Comparison of ENCODE assay signal across 8 cellular contexts in the genomic region with DNA sequence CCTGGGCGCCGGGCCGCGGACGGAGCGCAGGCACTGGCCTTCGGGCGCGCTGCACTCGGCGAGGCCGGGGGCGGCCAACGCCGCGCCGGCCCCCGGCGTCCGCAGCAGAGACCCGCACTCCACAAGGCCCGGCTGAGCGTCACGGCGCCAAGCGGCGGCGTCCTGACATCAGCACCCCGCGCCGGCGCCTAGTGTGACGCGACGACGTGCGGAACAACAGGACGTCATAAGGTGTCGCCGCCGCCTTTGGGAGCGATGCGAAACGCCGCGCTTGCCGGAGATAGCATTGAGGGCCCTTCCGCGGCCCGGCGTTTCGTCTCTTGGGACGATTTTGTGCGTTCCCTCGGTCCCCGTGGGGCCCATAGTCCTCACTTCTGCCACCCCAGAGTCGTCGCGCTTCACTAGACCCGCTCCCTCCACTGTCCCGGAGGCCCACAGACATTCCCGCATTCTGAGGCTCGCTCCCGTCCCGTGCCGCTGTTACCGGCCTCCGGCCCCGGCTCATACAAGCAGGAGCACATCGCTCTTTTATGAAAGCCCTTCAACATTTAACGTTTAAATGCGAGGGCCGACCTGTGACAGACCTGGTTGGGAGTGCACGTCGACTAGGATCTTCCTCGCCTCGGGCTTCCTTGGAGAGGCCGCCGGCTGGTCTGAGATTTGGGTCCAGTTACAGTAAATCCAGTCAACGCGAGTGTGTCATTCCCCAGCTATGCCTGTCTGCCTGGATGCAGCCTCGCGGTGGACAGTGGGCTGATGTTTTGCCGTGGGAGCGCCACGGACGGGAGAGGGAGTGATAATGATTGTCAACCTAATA. TPM values are rescaled to one million over a fixed set of nuclear protein-coding genes. Genes with fewer than 3 reads are reported as not detected.
DNase-seq lines count a peak whose midpoint lies in the region; ATAC-seq and TF ChIP-seq lines count a peak whose summit lies in the region.

SSU72 (minus strand) TSS at position 143 of the 817 bp plus-strand sequence. CDS start 306 bp downstream, outside the sequence.

- 1% methylated on average over 26 to 34 of the region's 87 CpGs for WGBS in esophagus squamous epithelium, 2 donors

- H3K9me3 ChIP-seq in esophagus squamous epithelium = no peaks in the 10 kb centered on the region

- peaks cover 0 to 19% (median 0%) of the 10 kb centered on the region in 4 donors for H3K27me3 ChIP-seq in esophagus squamous epithelium

- no peaks in the 10 kb centered on the region for H3K9me3 Mint-ChIP-seq in IgD-negative memory B cell
- no peaks in the 10 kb centered on the region for H3K9me3 Mint-ChIP-seq in naive B cell
- no peaks in the 10 kb centered on the region for H3K9me3 Mint-ChIP-seq in stimulated activated effector memory CD8-positive, alpha-beta T cell treated with anti-CD3 and anti-CD28 coated beads, Interleukin-12 subunit alpha, Interleukin-12 subunit beta, amount 100 ng/mL, for 72 hours

- H3K27ac Mint-ChIP-seq in IgD-negative memory B cell (peak within 1 kb of the TSS; percentile 98 to 100 (median 99)), naive B cell (peak within 1 kb of the TSS; percentile 99 to 100 (median 100))
- H3K27ac Mint-ChIP-seq in stimulated activated effector memory CD8-positive, alpha-beta T cell treated with anti-CD3 and anti-CD28 coated beads, Interleukin-12 subunit alpha, Interleukin-12 subunit beta, amount 100 ng/mL, for 72 hours = peak within 1 kb of the TSS; percentile 99

- H3K27me3 Mint-ChIP-seq in IgD-negative memory B cell (peaks cover 3% of the 10 kb centered on the region), naive B cell (no peaks in the 10 kb centered on the region)

- H3K36me3 Mint-ChIP-seq in IgD-negative memory B cell (peaks cover 4% of the 10 kb centered on the region), naive B cell (peaks cover 0 to 4% of the 10 kb centered on the region in 2 donors)
- H3K36me3 Mint-ChIP-seq in stimulated activated effector memory CD8-positive, alpha-beta T cell treated with anti-CD3 and anti-CD28 coated beads, Interleukin-12 subunit alpha, Interleukin-12 subunit beta, amount 100 ng/mL, for 72 hours = peaks cover 61% of the 10 kb centered on the region

- peaks cover 19 to 20% (median 19%) of the 10 kb centered on the region in 3 donors for H3K4me1 Mint-ChIP-seq in IgD-negative memory B cell
- H3K4me1 Mint-ChIP-seq in naive B cell = peaks cover 19 to 39% (median 22%) of the 10 kb centered on the region in 3 donors
- peaks cover 23% of the 10 kb centered on the region for H3K4me1 Mint-ChIP-seq in stimulated activated effector memory CD8-positive, alpha-beta T cell treated with anti-CD3 and anti-CD28 coated beads, Interleukin-12 subunit alpha, Interleukin-12 subunit beta, amount 100 ng/mL, for 72 hours

- ATAC-seq in GM21576 (IDR thresholded peaks at IDR 0.05; ENCODE audit: unreplicated experiment) (peak; percentile 71), naive B cell (ENCODE audit: low read depth in 2 of 2) (peak; percentile 86 to 87)
- ATAC-seq in stimulated activated effector memory CD8-positive, alpha-beta T cell treated with anti-CD3 and anti-CD28 coated beads, Interleukin-12 subunit alpha, Interleukin-12 subunit beta, amount 100 ng/mL, for 72 hours = peak; percentile 97

- peak within 1 kb of the TSS; percentile 92 to 100 (median 98) for H3K4me3 ChIP-seq in esophagus squamous epithelium

- peak in 3 of 4 donors; percentile 80 to 95 (median 92) for TF ChIP-seq POLR2A in esophagus squamous epithelium (IDR thresholded peaks at IDR 0.05)

- TF ChIP-seq CTCF in esophagus squamous epithelium (IDR thresholded peaks at IDR 0.05) = no peak

- DNase-seq in DMS153 (lab: John Stamatoyannopoulos, UW) (peak; percentile 93), esophagus squamous epithelium (lab: John Stamatoyannopoulos, UW) (peak; percentile 78), naive B cell (peak; percentile 91)
- DNase-seq in activated T-cell treated with anti-CD3 and anti-CD28 coated beads, Interleukin-2, amount 50 U/mL, for 48 hours = peak; percentile 93 to 94
- DNase-seq in stimulated activated effector memory CD8-positive, alpha-beta T cell treated with anti-CD3 and anti-CD28 coated beads, Interleukin-12 subunit alpha, Interleukin-12 subunit beta, amount 100 ng/mL, for 72 hours (ENCODE audit: low spot score in 2 of 2) = peak; percentile 94 to 96

- H3K4me3 Mint-ChIP-seq in IgD-negative memory B cell = peak within 1 kb of the TSS; percentile 93 to 99 (median 98)
- peak within 1 kb of the TSS; percentile 90 to 99 (median 98) for H3K4me3 Mint-ChIP-seq in naive B cell
- peak within 1 kb of the TSS; percentile 96 for H3K4me3 Mint-ChIP-seq in stimulated activated effector memory CD8-positive, alpha-beta T cell treated with anti-CD3 and anti-CD28 coated beads, Interleukin-12 subunit alpha, Interleukin-12 subunit beta, amount 100 ng/mL, for 72 hours

- peak within 1 kb of the TSS; percentile 99 to 100 (median 100) for H3K27ac ChIP-seq in esophagus squamous epithelium

- H3K4me1 ChIP-seq in esophagus squamous epithelium = peaks cover 15 to 55% (median 24%) of the 10 kb centered on the region in 3 donors

- H3K36me3 ChIP-seq in esophagus squamous epithelium = peaks cover 0 to 28% (median 0%) of the 10 kb centered on the region in 3 donors

- intact Hi-C loops in esophagus squamous epithelium (cut with DNase I) = no loop called here

TF ChIP-seq in PFSK-1, 5 proteins besides CTCF, POLR2A, EP300 and RAD21:
- TF ChIP-seq TAF1 (IDR thresholded peaks at IDR 0.05; ENCODE audit: borderline replicate concordance, insufficient read depth, low read length) = peak; percentile 76; the same call in 1 of the 2 replicates
- TF ChIP-seq REST (IDR thresholded peaks at IDR 0.05; ENCODE audit: insufficient read depth in 1 of 2, low read depth in 2 of 2, low read length in 2 of 2) = no peak
- TF ChIP-seq FOXP2 (optimal IDR thresholded peaks at IDR 0.05; ENCODE audit: borderline replicate concordance, extremely low read depth, extremely low read length, insufficient read depth) = peak; percentile 92
- peak; percentile 68; the same call in 1 of the 2 replicates for TF ChIP-seq SIN3A (IDR thresholded peaks at IDR 0.05; ENCODE audit: borderline replicate concordance, insufficient read depth, low read length)
- TF ChIP-seq POLR2AphosphoS5 (IDR thresholded peaks at IDR 0.05; ENCODE audit: low read depth, low read length) = peak; percentile 88

RNA-seq across cellular contexts. Expression of gene SSU72, which starts in this region (rescaled TPM):
- 176 TPM for polyA plus RNA-seq in IgD-negative memory B cell
- 186 TPM for polyA plus RNA-seq in PFSK-1 (2012; ENCODE audit: insufficient read length, low read depth)
- 100 to 1,000 TPM in 3 of 4 donors, 10 to 100 TPM in 1; 98.4 to 125 (median 124) TPM for total RNA-seq in esophagus squamous epithelium
- 100 to 1,000 TPM; 165 to 257 (median 213) TPM for polyA plus RNA-seq in naive B cell (ENCODE audit: low read depth in 6 of 6)

Comparison
In these comparisons a context has a peak if more than half of its experiments do, and no peak if none do; other contexts are left out.
1. Peak in every context shown above with its lines: DNase-seq, ATAC-seq, H3K4me3 ChIP-seq and H3K27ac ChIP-seq.